Comparison of ENCODE assay signal across 8 cellular contexts in the genomic region with DNA sequence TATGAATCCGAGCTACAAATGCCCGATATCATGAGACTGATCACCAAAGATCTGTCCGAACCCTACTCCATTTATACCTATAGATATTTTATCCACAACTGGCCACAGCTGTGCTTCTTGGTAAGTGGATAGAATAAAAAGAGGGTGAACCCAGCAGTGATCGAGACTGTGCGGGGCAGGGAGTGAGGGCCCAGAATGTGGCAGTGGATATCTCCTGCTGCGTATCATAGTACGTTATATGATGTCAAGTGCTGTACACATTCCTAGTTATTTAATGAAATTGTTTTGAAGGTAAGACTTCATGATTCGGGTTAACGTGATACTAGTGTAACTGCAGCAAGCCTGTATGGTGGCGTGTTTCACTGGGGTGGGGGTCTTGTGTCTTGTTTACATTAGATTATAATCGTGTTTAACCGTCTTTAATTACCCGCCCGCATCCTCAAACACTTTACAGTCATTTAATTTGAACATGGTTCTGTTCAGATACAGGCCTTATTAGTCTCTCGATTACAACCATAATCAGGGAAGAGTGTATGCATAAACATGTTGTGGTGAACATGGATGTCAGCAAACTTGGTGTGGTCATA. TPM values are rescaled to one million over a fixed set of nuclear protein-coding genes. Genes with fewer than 3 reads are reported as not detected.
A peak's percentile ranks its signal among the peaks of the same experiment; 100 is the strongest.
DNase-seq lines count a peak whose midpoint lies in the region; ATAC-seq, FAIRE-seq and TF ChIP-seq lines count a peak whose summit lies in the region.

No MANE protein-coding gene starts in this region.

- no peaks in the 10 kb centered on the region for H3K9me3 Mint-ChIP-seq in neural progenitor cell

- TF ChIP-seq RAD21 in H1 (IDR thresholded peaks at IDR 0.05 in 1 of 2, conservative IDR thresholded peaks at IDR 0.05 in 1 of 2; ENCODE audit: low read depth in 2 of 2, low read length in 2 of 2): no peak

- H2BK12ac ChIP-seq in H1 (ENCODE audit: low read depth, low read length): no peak overlapping the region

- DNase-seq in GM12891 (ENCODE audit: insufficient read length, low spot score) (no peak), OCI-M1 (lab: John Stamatoyannopoulos, UW) (peak; percentile 60), H1 (ENCODE audit: low read depth in 1 of 2, low spot score in 2 of 2) (no peak), neural progenitor cell (ENCODE audit: low spot score) (peak; percentile 13), NCI-H128 (lab: John Stamatoyannopoulos, UW; ENCODE audit: unreplicated experiment) (no peak), cerebellum (ENCODE audit: low spot score) (no peak), midbrain (lab: John Stamatoyannopoulos, UW) (no peak)

- peaks cover 6% of the 10 kb centered on the region for H3K23me2 ChIP-seq in H1 (ENCODE audit: low read depth, low read length)

- peak overlapping the region; percentile 89 for H3K4me3 Mint-ChIP-seq in neural progenitor cell

- CTCF ChIA-PET in H1 (lab: Charles Lee; ENCODE audit: partially characterized antibody): interaction anchor here (0.6 to 1.1 kb wide), 2 partner anchors 12 to 566 kb away, joined by 3 read pairs; no protein-coding TSS in a partner anchor

- 66% methylated on average over 15 of the region's 15 CpGs; no CpG with 5 or more reads in 1 of the 2 experiments for WGBS in H1 (ENCODE audit: extremely low coverage in 1 of 2, insufficient coverage in 1 of 2, insufficient read length in 1 of 2, insufficient replicate concordance in 2 of 2, low coverage in 1 of 2, low lambda C conversion rate in 2 of 2, missing lambda C conversion rate in 1 of 2), 2 experiments

- H3F3A ChIP-seq in neural progenitor cell (ENCODE audit: low read depth): peaks cover 3% of the 10 kb centered on the region

- FAIRE-seq in GM12891 (lab: Jason Lieb, UNC) (peak; percentile 51), H1 (lab: Jason Lieb, UNC) (no peak)

- no peak overlapping the region for H4K8ac ChIP-seq in H1 (ENCODE audit: extremely low read depth, insufficient read depth, low read length)

- H3K79me1 ChIP-seq in H1 (ENCODE audit: low read depth, low read length): no peaks in the 10 kb centered on the region; the same call in 1 of the 2 replicates

- H3K4ac ChIP-seq in H1 (replicated peaks; ENCODE audit: insufficient read length, low read depth, low read length): no peak overlapping the region

- no peak overlapping the region for H3K56ac ChIP-seq in H1 (replicated peaks; ENCODE audit: insufficient read length, low read depth, low read length)

- H3K18ac ChIP-seq in H1 (ENCODE audit: extremely low read depth, low read length): no peak overlapping the region

- no peak overlapping the region for H3K14ac ChIP-seq in H1 (ENCODE audit: insufficient read length)

- H3K36me3 ChIP-seq in H1 (ENCODE audit: control insufficient read depth in 2 of 4, insufficient read depth in 4 of 4, low read length in 3 of 4): peaks cover 0 to 4% (median 0%) of the 10 kb centered on the region in 4 experiments; a peak in 1 of 8 replicates
- H3K36me3 ChIP-seq in neural progenitor cell: peaks cover 10% of the 10 kb centered on the region

- H3K4me1 ChIP-seq in H1 (replicated peaks in 1 of 4; ENCODE audit: control insufficient read depth in 3 of 4, insufficient read depth in 4 of 4, low read length in 3 of 4) (peaks cover 3 to 8% (median 6%) of the 10 kb centered on the region in 4 experiments; a peak in 4 of 7 replicates), neural progenitor cell (peaks cover 37% of the 10 kb centered on the region)

- no peak overlapping the region for H3K27ac ChIP-seq in H1 (ENCODE audit: low read depth, low read length)
- no peak overlapping the region for H3K27ac ChIP-seq in neural progenitor cell

- H2BK20ac ChIP-seq in H1 (ENCODE audit: low read length): no peak overlapping the region

- TF ChIP-seq CTCF in H1 (IDR thresholded peaks at IDR 0.05; ENCODE audit: control extremely low read depth in 1 of 3, insufficient read depth in 1 of 3, low read depth in 1 of 3, low read length in 3 of 3) (no peak), neural progenitor cell (IDR thresholded peaks at IDR 0.05) (no peak)

- no peak for TF ChIP-seq POLR2A in GM12891 (IDR thresholded peaks at IDR 0.05; ENCODE audit: low read depth, low read length)
- TF ChIP-seq POLR2A in H1 (IDR thresholded peaks at IDR 0.05; ENCODE audit: control extremely low read depth in 1 of 2, low read depth in 2 of 2, low read length in 2 of 2): no peak

- peaks cover 8% of the 10 kb centered on the region for H3K36me3 Mint-ChIP-seq in neural progenitor cell

- peak overlapping the region in 3 of 4 experiments; percentile 13 to 77 (median 63); a peak in 6 of 7 replicates for H3K9ac ChIP-seq in H1 (replicated peaks in 1 of 4; ENCODE audit: extremely low read depth in 1 of 4, low read depth in 3 of 4, low read length in 3 of 4)
- peak overlapping the region; percentile 87 for H3K9ac ChIP-seq in neural progenitor cell

- no peak overlapping the region for H4K5ac ChIP-seq in H1 (ENCODE audit: insufficient read length, low read depth, low read length)

- ATAC-seq in GM18498 (IDR thresholded peaks at IDR 0.05; ENCODE audit: unreplicated experiment): no peak

- TF ChIP-seq EP300 in H1 (IDR thresholded peaks at IDR 0.05; ENCODE audit: borderline replicate concordance in 1 of 2, low read depth in 2 of 2, low read length in 2 of 2): no peak

- no peak overlapping the region for H3K23ac ChIP-seq in H1 (ENCODE audit: insufficient read length)

- no peak overlapping the region for H2BK120ac ChIP-seq in H1 (replicated peaks; ENCODE audit: low read depth, low read length)

- no peak overlapping the region for H2BK15ac ChIP-seq in H1 (ENCODE audit: low read length)

- no peak overlapping the region for H2AK5ac ChIP-seq in H1 (ENCODE audit: low read depth, low read length)

- H3K9me3 ChIP-seq in H1 (ENCODE audit: insufficient read depth in 2 of 2, low read depth in 1 of 2, low read length in 1 of 2): no peaks in the 10 kb centered on the region
- no peaks in the 10 kb centered on the region for H3K9me3 ChIP-seq in neural progenitor cell (ENCODE audit: low read depth)

- H3K4me1 Mint-ChIP-seq in neural progenitor cell: peaks cover 33% of the 10 kb centered on the region

- H4K20me1 ChIP-seq in H1 (replicated peaks in 1 of 2; ENCODE audit: control insufficient read depth in 1 of 2, insufficient read depth in 2 of 2, low read length in 2 of 2): peaks cover 5 to 8% of the 10 kb centered on the region in 2 experiments
- peaks cover 43% of the 10 kb centered on the region for H4K20me1 ChIP-seq in neural progenitor cell (ENCODE audit: low read depth)

- H2AFZ ChIP-seq in H1 (ENCODE audit: low read length) (no peak overlapping the region), neural progenitor cell (replicated peaks) (no peak overlapping the region)

- no peak overlapping the region for H4K91ac ChIP-seq in H1 (replicated peaks; ENCODE audit: insufficient read length, low read length)

- H3K27ac Mint-ChIP-seq in neural progenitor cell: no peak overlapping the region

- H3K27me3 Mint-ChIP-seq in neural progenitor cell (ENCODE audit: insufficient read depth, low read depth): no peaks in the 10 kb centered on the region

- H3K4me2 ChIP-seq in H1 (ENCODE audit: insufficient read depth in 1 of 2, low read depth in 2 of 2, low read length in 2 of 2) (peak overlapping the region; percentile 84 to 90), neural progenitor cell (peak overlapping the region; percentile 97)

- no peak overlapping the region for H2BK5ac ChIP-seq in H1 (ENCODE audit: low read depth, low read length)

- H3K79me2 ChIP-seq in H1 (ENCODE audit: control insufficient read depth in 1 of 2, insufficient read depth in 2 of 2, low read length in 2 of 2) (peaks cover 0 to 47% of the 10 kb centered on the region in 2 experiments; a peak in 2 of 4 replicates), neural progenitor cell (ENCODE audit: low read depth) (peaks cover 61% of the 10 kb centered on the region)

- H3K4me3 ChIP-seq in H1 (ENCODE audit: extremely low read depth in 1 of 4, insufficient read depth in 2 of 4, low read depth in 3 of 4, low read length in 4 of 4) (peak overlapping the region; percentile 76 to 83 (median 82)), neural progenitor cell (peak overlapping the region; percentile 97)

- POLR2A ChIA-PET in H1 (lab: Charles Lee; ENCODE audit: partially characterized antibody): no interaction called here

- no peaks in the 10 kb centered on the region for H3K27me3 ChIP-seq in H1 (replicated peaks in 1 of 4; ENCODE audit: control insufficient read depth in 3 of 4, extremely low read depth in 1 of 4, insufficient read depth in 3 of 4, low read length in 3 of 4)
- no peaks in the 10 kb centered on the region for H3K27me3 ChIP-seq in neural progenitor cell

TF ChIP-seq in GM12891, 5 proteins besides CTCF, POLR2A, EP300 and RAD21:
- no peak for TF ChIP-seq TAF1 (IDR thresholded peaks at IDR 0.05; ENCODE audit: low read depth, low read length)
- no peak for TF ChIP-seq POU2F2 (IDR thresholded peaks at IDR 0.05; ENCODE audit: low read depth, low read length)
- TF ChIP-seq PAX5 (IDR thresholded peaks at IDR 0.05; ENCODE audit: insufficient read depth, low read length, severe bottlenecking): no peak
- TF ChIP-seq SPI1 (IDR thresholded peaks at IDR 0.05; ENCODE audit: low read depth, low read length): no peak
- no peak for TF ChIP-seq POLR2AphosphoS5 (IDR thresholded peaks at IDR 0.05; ENCODE audit: low read depth, low read length)

TF ChIP-seq in H1, 55 proteins besides CTCF, POLR2A, EP300 and RAD21 (continues in another document):
- no peak for TF ChIP-seq JUN (IDR thresholded peaks at IDR 0.05; ENCODE audit: low read depth, low read length)
- no peak for TF ChIP-seq KDM1A (IDR thresholded peaks at IDR 0.05; ENCODE audit: borderline replicate concordance, low read length)
- TF ChIP-seq EGR1 (IDR thresholded peaks at IDR 0.05; ENCODE audit: borderline replicate concordance, low read depth, low read length): no peak
- TF ChIP-seq RBBP5 (IDR thresholded peaks at IDR 0.05; ENCODE audit: borderline replicate concordance, low read depth, low read length): no peak
- TF ChIP-seq SUZ12 (IDR thresholded peaks at IDR 0.05; ENCODE audit: low read length): no peak
- no peak for TF ChIP-seq SIX5 (IDR thresholded peaks at IDR 0.05; ENCODE audit: low read depth, low read length)
- TF ChIP-seq FOSL1 (IDR thresholded peaks at IDR 0.05; ENCODE audit: insufficient read depth, low read depth, low read length): no peak
- no peak for TF ChIP-seq TAF1 (IDR thresholded peaks at IDR 0.05; ENCODE audit: low read depth, low read length)
- no peak for TF ChIP-seq JUND (IDR thresholded peaks at IDR 0.05; ENCODE audit: low read length)

RNA-seq across cellular contexts. Expression of gene NAA30, which starts 1.3 kb away (rescaled TPM):
- polyA plus RNA-seq in GM12891 (2012; ENCODE audit: low read depth, missing spikeins): 4.7 TPM
- total RNA-seq in H1 (2021; fragmentation: NEBNext Ultra II Directional; extraction: Animal tissue kit (Norgen Biotek cat#: 25700)): 20.3 and 21.9 TPM in 2 replicates
- polyA plus RNA-seq in H1 (2011; rRNA removed): 2.8 and 4.2 TPM in 2 replicates
- polyA plus RNA-seq in H1 (2011; cell fraction: cytosol; rRNA removed): 5.0 TPM
- 2.4 TPM for polyA plus RNA-seq in H1 (2011; cell fraction: nucleus; rRNA removed)
- 4.5 to 14.2 TPM (median 8.6 TPM) in 4 replicates for polyA plus RNA-seq in H1 (2012, experiment 1 of 2)
- polyA plus RNA-seq in H1 (2012, experiment 2 of 2): 1.9 TPM
- 11.5 TPM for polyA plus RNA-seq in H1 (2013, experiment 1 of 2)
- 12.0 TPM for polyA plus RNA-seq in H1 (2013, experiment 2 of 2)
- 19.2 and 22.7 TPM in 2 replicates for polyA minus RNA-seq in H1 (2011; rRNA and poly(A)+ RNA removed)
- polyA minus RNA-seq in H1 (2011; cell fraction: cytosol; rRNA and poly(A)+ RNA removed): 10.1 TPM
- polyA minus RNA-seq in H1 (2011; cell fraction: nucleus; rRNA and poly(A)+ RNA removed): 15.7 TPM
- total RNA-seq in neural progenitor cell (ENCODE audit: low replicate concordance) (29.2 and 53.8 TPM in 2 replicates), cerebellum (38.8 TPM)

Comparison
In these comparisons a context has a peak if more than half of its experiments do, and no peak if none do; other contexts are left out.
1. DNase-seq: peak in OCI-M1 (single experiment) and neural progenitor cell (single experiment); none in GM12891 (single experiment), H1 (0 of 2), NCI-H128 (single experiment), cerebellum (single experiment) and midbrain (single experiment).